ENCODE assay signal across 8 cellular contexts in the genomic region with DNA sequence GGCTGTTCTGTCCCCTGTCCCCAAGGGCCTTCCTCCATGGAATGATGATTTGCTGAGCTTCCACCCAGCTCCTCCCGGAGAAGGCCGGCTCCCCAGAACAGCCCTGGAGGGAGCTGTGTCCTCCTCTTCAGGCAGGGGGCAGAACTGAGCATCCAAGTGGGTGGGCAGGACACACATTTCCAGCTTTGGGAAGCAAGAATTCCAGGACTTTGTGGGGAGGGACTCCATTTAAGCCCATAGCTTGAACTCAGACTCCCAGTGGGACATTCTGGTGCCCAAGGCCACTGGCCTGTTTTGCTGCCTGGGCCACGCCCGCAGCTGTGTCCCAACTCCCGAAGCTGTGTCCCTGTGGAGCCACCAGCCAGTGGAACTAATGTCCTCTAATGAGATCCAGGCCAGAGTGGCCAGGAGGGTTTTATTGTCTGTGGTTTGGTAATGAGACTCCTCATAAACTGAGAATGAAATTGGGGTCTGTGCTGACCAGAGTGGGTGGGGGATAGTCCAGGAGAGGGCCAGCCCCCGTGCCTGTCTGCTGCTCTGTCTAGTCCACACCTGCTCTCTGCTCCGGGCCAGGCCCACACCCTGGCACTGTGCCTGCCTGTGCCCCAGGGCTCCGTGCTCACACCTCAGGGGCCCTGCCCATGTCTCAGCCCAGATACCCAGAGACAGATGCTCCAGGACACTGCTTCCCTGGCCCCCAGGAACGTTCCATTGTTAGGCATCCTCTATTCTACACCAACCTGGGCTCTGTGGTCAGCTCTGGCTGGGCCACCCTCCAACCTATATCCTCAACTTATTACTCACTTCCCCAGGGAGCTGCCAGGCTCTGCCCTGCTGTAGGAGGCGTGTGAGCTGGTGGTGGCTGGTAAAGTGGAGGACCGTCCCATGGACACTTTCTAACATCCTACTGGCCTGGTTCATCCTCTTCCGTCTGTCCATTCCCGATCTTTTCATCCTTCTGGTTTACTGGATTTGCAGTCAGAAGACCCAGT. TPM values are rescaled to one million over a fixed set of nuclear protein-coding genes. Genes with fewer than 3 reads are reported as not detected.
A peak's percentile ranks its signal among the peaks of the same experiment; 100 is the strongest.
DNase-seq lines count a peak whose midpoint lies in the region; ATAC-seq, FAIRE-seq and TF ChIP-seq lines count a peak whose summit lies in the region.

No MANE protein-coding gene starts in this region.

- peaks cover 6% of the 10 kb centered on the region for H4K20me1 ChIP-seq in K562 (replicated peaks; ENCODE audit: control insufficient read depth, insufficient read depth, low read length)

- no peak overlapping the region for H3K4me3 Mint-ChIP-seq in HFFc6
- H3K4me3 Mint-ChIP-seq in activated CD4-positive, alpha-beta T cell treated with anti-CD3 and anti-CD28 coated beads, Interleukin-2, amount 10 ng/mL, durations not matched to agents 24 days and 14 days, result no peak overlapping the region

- no peak overlapping the region for H3K27ac Mint-ChIP-seq in HFFc6
- H3K27ac Mint-ChIP-seq in activated CD4-positive, alpha-beta T cell treated with anti-CD3 and anti-CD28 coated beads, Interleukin-2, amount 10 ng/mL, durations not matched to agents 24 days and 14 days, result no peak overlapping the region

- TF ChIP-seq EP300 in K562 (IDR thresholded peaks at IDR 0.05; ENCODE audit: low read length), result no peak

- peak; percentile 77 for DNase-seq in BE2C
- DNase-seq in HFFc6, result peak; percentile 24
- peak; percentile 17 to 54 (median 43) for DNase-seq in K562 (ENCODE audit: extremely low read depth in 1 of 4, low spot score in 3 of 4)
- DNase-seq in Ammon's horn (ENCODE audit: low spot score), result no peak
- DNase-seq in activated CD4-positive, alpha-beta T cell treated with anti-CD3 and anti-CD28 coated beads, Interleukin-2, amount 10 ng/mL, durations not matched to agents 24 days and 14 days, result no peak

- no peaks in the 10 kb centered on the region for H3K9me3 Mint-ChIP-seq in HFFc6
- no peaks in the 10 kb centered on the region for H3K9me3 Mint-ChIP-seq in activated CD4-positive, alpha-beta T cell treated with anti-CD3 and anti-CD28 coated beads, Interleukin-2, amount 10 ng/mL, durations not matched to agents 24 days and 14 days

- no peaks in the 10 kb centered on the region for H3K9me3 ChIP-seq in BE2C
- H3K9me3 ChIP-seq in K562 (replicated peaks; ENCODE audit: control insufficient read depth, insufficient read depth, low read depth, low read length), result no peaks in the 10 kb centered on the region
- no peaks in the 10 kb centered on the region for H3K9me3 ChIP-seq in liver (ENCODE audit: control insufficient read depth in 4 of 4, low read length in 3 of 4)

- no peaks in the 10 kb centered on the region for H3K9me1 ChIP-seq in K562 (ENCODE audit: control insufficient read depth, insufficient read depth, low read length)

- peak; percentile 83 for ATAC-seq in K562
- no peak for ATAC-seq in HG03378 (IDR thresholded peaks at IDR 0.05; ENCODE audit: unreplicated experiment)
- ATAC-seq in GM21576 (IDR thresholded peaks at IDR 0.05; ENCODE audit: unreplicated experiment), result no peak

- no peak overlapping the region for H2AFZ ChIP-seq in K562 (ENCODE audit: low read depth, low read length)

- H3K27ac ChIP-seq in K562 (ENCODE audit: extremely low read depth, low read depth, low read length) (no peak overlapping the region), liver (ENCODE audit: low read depth in 1 of 2, low read length in 2 of 2) (no peak overlapping the region)

- CTCF ChIA-PET in K562 (lab: Yijun Ruan, JAX; ENCODE audit: low intra/inter-chr PET ratio), result interaction anchor here (0.6 kb wide), 1 partner anchor 387 kb away, joined by 3 read pairs; no protein-coding TSS in a partner anchor

- H3K27me3 Mint-ChIP-seq in HFFc6 (ENCODE audit: insufficient read depth), result peaks cover 9% of the 10 kb centered on the region
- H3K27me3 Mint-ChIP-seq in activated CD4-positive, alpha-beta T cell treated with anti-CD3 and anti-CD28 coated beads, Interleukin-2, amount 10 ng/mL, durations not matched to agents 24 days and 14 days, result peaks cover 30% of the 10 kb centered on the region

- no peaks in the 10 kb centered on the region for H3K36me3 Mint-ChIP-seq in HFFc6 (ENCODE audit: low read depth)
- no peaks in the 10 kb centered on the region for H3K36me3 Mint-ChIP-seq in activated CD4-positive, alpha-beta T cell treated with anti-CD3 and anti-CD28 coated beads, Interleukin-2, amount 10 ng/mL, durations not matched to agents 24 days and 14 days (ENCODE audit: low read depth)

- TF ChIP-seq RAD21 in K562 (CRISPR knock-in tag; conservative IDR thresholded peaks at IDR 0.05 in 1 of 2, IDR thresholded peaks at IDR 0.05 in 1 of 2) (peak in 1 of 2 experiments; percentile 45; a peak in 2 of 4 replicates), liver (IDR thresholded peaks at IDR 0.05) (peak in 1 of 2 donors; percentile 61)

- no peak overlapping the region for H3K4me3 ChIP-seq in BE2C (ENCODE audit: low read depth, low read length)
- no peak overlapping the region for H3K4me3 ChIP-seq in K562
- no peak overlapping the region for H3K4me3 ChIP-seq in liver (ENCODE audit: low read depth in 1 of 3, low read length in 3 of 3)

- no peak overlapping the region for H3K9ac ChIP-seq in K562 (ENCODE audit: insufficient read depth in 1 of 2, low read depth in 2 of 2, low read length in 2 of 2)
- no peak overlapping the region for H3K9ac ChIP-seq in liver (ENCODE audit: low read depth in 1 of 2, low read length in 2 of 2)

- H3K4me2 ChIP-seq in K562 (ENCODE audit: insufficient read depth, low read length), result no peak overlapping the region

- H3K27me3 ChIP-seq in BE2C (no peaks in the 10 kb centered on the region), K562 (ENCODE audit: control insufficient read depth in 2 of 2, insufficient read depth in 2 of 2, low read length in 2 of 2) (peaks cover 4 to 78% of the 10 kb centered on the region in 2 experiments; a peak in 4 of 5 replicates), liver (ENCODE audit: control insufficient read depth in 4 of 4, insufficient read depth in 4 of 4, low read length in 3 of 4) (no peaks in the 10 kb centered on the region)

- no peaks in the 10 kb centered on the region for H3K79me2 ChIP-seq in K562 (ENCODE audit: control insufficient read depth, insufficient read depth, low read length)

- TF ChIP-seq CTCF in BE2C (IDR thresholded peaks at IDR 0.05; ENCODE audit: low read depth, low read length) (peak; percentile 86), HFFc6 (IDR thresholded peaks at IDR 0.05) (peak; percentile 67), K562 (IDR thresholded peaks at IDR 0.05 in 2 of 3, conservative IDR thresholded peaks at IDR 0.05 in 1 of 3; ENCODE audit: insufficient read depth in 2 of 3, low read depth in 1 of 3, low read length in 3 of 3) (peak; percentile 48 to 79 (median 63)), liver (IDR thresholded peaks at IDR 0.05; ENCODE audit: low read depth, low read length, missing input control) (peak; percentile 19)

- H3K4me1 Mint-ChIP-seq in HFFc6 (ENCODE audit: low read depth), result peaks cover 10% of the 10 kb centered on the region
- H3K4me1 Mint-ChIP-seq in activated CD4-positive, alpha-beta T cell treated with anti-CD3 and anti-CD28 coated beads, Interleukin-2, amount 10 ng/mL, durations not matched to agents 24 days and 14 days, result no peaks in the 10 kb centered on the region

- peaks cover 53% of the 10 kb centered on the region for H3K4me1 ChIP-seq in BE2C
- H3K4me1 ChIP-seq in K562 (replicated peaks in 1 of 2; ENCODE audit: control insufficient read depth in 2 of 2, insufficient read depth in 2 of 2, low read length in 2 of 2), result no peaks in the 10 kb centered on the region
- H3K4me1 ChIP-seq in liver (ENCODE audit: control insufficient read depth in 4 of 4, insufficient read depth in 4 of 4, low read length in 3 of 4), result peaks cover 6 to 15% (median 13%) of the 10 kb centered on the region in 4 donors

- no TSS peak for BruUV-seq in K562 (replicated peaks; lab: Mats Ljungman, UMichigan)

- intact Hi-C loops in K562 (cut with micrococcal nuclease), result no loop called here
- intact Hi-C loops in activated CD4-positive, alpha-beta T cell treated with anti-CD3 and anti-CD28 coated beads, Interleukin-2, amount 10 ng/mL, durations not matched to agents 24 days and 14 days (cut with micrococcal nuclease), result no loop called here

- 1% methylated on average over 13 of the region's 13 CpGs for WGBS in K562 (ENCODE audit: insufficient coverage, low coverage, missing lambda C conversion rate)
- WGBS in liver, result 78% methylated on average over 13 of the region's 13 CpGs

- H3K36me3 ChIP-seq in BE2C (peaks cover 15% of the 10 kb centered on the region), K562 (ENCODE audit: control insufficient read depth, insufficient read depth, low read length) (no peaks in the 10 kb centered on the region), liver (ENCODE audit: control insufficient read depth in 4 of 4, insufficient read depth in 3 of 4, low read depth in 1 of 4, low read length in 3 of 4) (no peaks in the 10 kb centered on the region)

- POLR2A ChIA-PET in K562 (lab: Yijun Ruan, JAX), result interaction anchor here (0.6 to 1.2 kb wide), 2 partner anchors 14 to 72 kb away, joined by 3 to 4 read pairs; no protein-coding TSS in a partner anchor

- in situ Hi-C loops in K562 (cut with MboI), result no loop called here

- FAIRE-seq in K562 (lab: Jason Lieb, UNC), result peak; percentile 11

- TF ChIP-seq POLR2A in K562 (conservative IDR thresholded peaks at IDR 0.05), result no peak

RNA-seq across cellular contexts. Expression of a gene that starts 7.6 kb away (rescaled TPM):
- polyA plus RNA-seq in BE2C (2012; ENCODE audit: insufficient read depth, insufficient read length, low read depth), result 167 TPM
- 1 to 10 TPM; 4.1 to 7.9 (median 6.6) TPM for total RNA-seq in HFFc6 (2021; fragmentation: NEBNext Ultra II Directional; extraction: Animal tissue kit (Norgen Biotek cat#: 25700))
- 0.42 TPM in 1 of 2 replicates, not detected in the other for total RNA-seq in K562 (2011; cell fraction: chromatin; rRNA removed; ENCODE audit: low replicate concordance)
- 0.26 and 1.7 TPM in 2 replicates for total RNA-seq in K562 (2011; cell fraction: nucleolus; rRNA removed)
- 0.38 and 1.0 TPM in 2 replicates for total RNA-seq in K562 (2011; cell fraction: nucleoplasm; rRNA removed)
- 0.09 and 0.33 TPM in 2 replicates for total RNA-seq in K562 (2014; rRNA removed)
- 0.25 TPM in 1 of 2 replicates, not detected in the other for total RNA-seq in K562 (2014; rRNA removed; fragmentation: Illumina TruSeq; extraction: Trizol)
- total RNA-seq in K562 (2015; rRNA removed; fragmentation: Illumina TruSeq; extraction: Trizol), result not detected in 2 replicates
- 0.53 and 0.74 TPM in 2 replicates for total RNA-seq in K562 (2021)
- 0.09 and 0.11 TPM in 2 replicates for polyA plus RNA-seq in K562 (2011; rRNA removed)
- 0.13 and 0.25 TPM in 2 replicates for polyA plus RNA-seq in K562 (2011; cell fraction: cytosol; rRNA removed)
- 0.43 TPM in 1 of 2 replicates, not detected in the other for polyA plus RNA-seq in K562 (2011; cell fraction: nucleus; rRNA removed)
- polyA plus RNA-seq in K562 (2012), result 0.12 and 0.48 TPM in 2 replicates
- polyA plus RNA-seq in K562 (2014; fragmentation: Illumina TruSeq; extraction: Trizol), result 0.45 and 0.69 TPM in 2 replicates
- under 1 TPM in 1 of 2 experiments, not detected in 1; 0.21 TPM for polyA plus RNA-seq in K562 (2014; fragmentation: Nextera tagmentation; extraction: Ambion mirVana)
- polyA plus RNA-seq in K562 (2014; rRNA removed), result 0.09 and 0.23 TPM in 2 replicates
- polyA minus RNA-seq in K562 (2011; rRNA and poly(A)+ RNA removed), result 0.39 TPM in 1 of 2 replicates, not detected in the other
- not detected in 2 replicates for polyA minus RNA-seq in K562 (2011; cell fraction: cytosol; rRNA and poly(A)+ RNA removed)
- polyA minus RNA-seq in K562 (2011; cell fraction: nucleus; rRNA and poly(A)+ RNA removed), result not detected in 2 replicates
- 1 to 10 TPM; 6.1 to 7.7 TPM for total RNA-seq in liver
- 1 to 10 TPM in 1 of 2 donors, under 1 TPM in 1; 0.69 to 4.0 TPM for polyA plus RNA-seq in liver
- total RNA-seq in activated CD4-positive, alpha-beta T cell treated with anti-CD3 and anti-CD28 coated beads, Interleukin-2, amount 10 ng/mL, durations not matched to agents 24 days and 14 days, result 3.1 and 5.7 TPM in 2 replicates

Comparison
In these comparisons a context has a peak if more than half of its experiments do, and no peak if none do; other contexts are left out.
1. DNase-seq: peak in BE2C (single experiment), HFFc6 (single experiment) and K562 (4 of 4); none in Ammon's horn (single experiment) and activated CD4-positive, alpha-beta T cell treated with anti-CD3 and anti-CD28 coated beads, Interleukin-2, amount 10 ng/mL, durations not matched to agents 24 days and 14 days (single experiment).
2. CTCF ChIP-seq: peak in every context shown above with its lines; median percentile 86 in BE2C; 67 in HFFc6; 63 in K562; 19 in liver.